ENCODE assay signal across 27 cellular contexts in the genomic region with DNA sequence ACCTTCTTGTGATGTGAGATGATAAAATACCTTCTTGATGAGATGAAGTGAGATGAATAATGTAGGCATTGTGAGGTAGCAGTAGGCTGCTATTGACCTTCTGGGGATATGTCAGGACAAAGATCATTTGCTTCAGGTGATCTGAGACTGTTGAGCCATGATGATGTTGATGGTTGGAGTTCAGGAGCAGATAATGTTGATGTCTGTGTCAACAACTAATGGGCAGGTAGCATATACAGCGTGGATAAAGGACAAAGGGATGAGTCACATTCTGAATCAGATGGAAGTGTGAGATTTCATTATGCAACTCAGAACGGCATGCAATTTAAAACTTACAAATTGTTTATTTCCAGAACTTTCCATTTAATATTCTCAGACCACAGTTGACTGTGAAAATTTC.
"Had no signal": no experiment of that assay in that cellular context is flagged by ENCODE, and none has a peak within 500 bp of the region (broad histone marks: within the 10 kb centered on the region; RNA-seq: fewer than 3 reads in every experiment).

No MANE protein-coding gene starts in this region.

- H3K36me3 ChIP-seq: lower lobe of right lung, right atrium auricular region, transverse colon had no signal

- H3K36me3 Mint-ChIP-seq: natural killer cell had no signal

- H3K27ac Mint-ChIP-seq: activated B cell treated with CpG ODN at 0.5 μM for 24 hours; activated CD8-positive, alpha-beta T cell treated with anti-CD3 and anti-CD28 coated beads for 36 hours; activated naive CD4-positive, alpha-beta T cell treated with anti-CD3 and anti-CD28 coated beads, Interleukin-2, amount 50 U/mL, for 24 hours; activated T-helper 2 cell treated with anti-CD3 and anti-CD28 coated beads, Interferon-gamma antibody, Interleukin-2, Interleukin-4, amounts not matched to agents 10 μg/mL and 5 μg/mL and 100 μg/mL, durations not matched to agents 14 hours and 24 hours and 36 hours; natural killer cell; neural progenitor cell had no signal

- H3K4me2 ChIP-seq: neural progenitor cell had no signal

- H3K4me3 ChIP-seq: body of pancreas, heart left ventricle, lower lobe of right lung, neural progenitor cell, right atrium auricular region, testis, transverse colon had no signal

- H3K27ac ChIP-seq: body of pancreas, heart left ventricle, lower lobe of right lung, neural progenitor cell, parathyroid adenoma, right atrium auricular region, testis, transverse colon had no signal

- H3K9me3 Mint-ChIP-seq: natural killer cell had no signal

- H3K27me3 ChIP-seq: body of pancreas, heart left ventricle, neural progenitor cell, right atrium auricular region, testis, transverse colon had no signal

- H3K4me1 ChIP-seq: body of pancreas, heart left ventricle, lower lobe of right lung, neural progenitor cell, parathyroid adenoma, right atrium auricular region, testis, transverse colon had no signal

- H3K4me1 Mint-ChIP-seq: activated B cell treated with CpG ODN at 0.5 μM for 24 hours, neural progenitor cell had no signal

- H2AFZ ChIP-seq: neural progenitor cell, parathyroid adenoma had no signal

- H3K4me3 Mint-ChIP-seq: activated B cell treated with CpG ODN at 0.5 μM for 24 hours; activated CD8-positive, alpha-beta T cell treated with anti-CD3 and anti-CD28 coated beads for 36 hours; activated naive CD4-positive, alpha-beta T cell treated with anti-CD3 and anti-CD28 coated beads, Interleukin-2, amount 50 U/mL, for 24 hours; immature natural killer cell; natural killer cell; neural progenitor cell had no signal

- ATAC-seq: activated CD8-positive, alpha-beta T cell treated with anti-CD3 and anti-CD28 coated beads for 36 hours; body of pancreas; heart left ventricle; left lobe of liver; lower lobe of right lung; natural killer cell had no signal

- H3K27me3 Mint-ChIP-seq: activated B cell treated with CpG ODN at 0.5 μM for 24 hours; activated CD8-positive, alpha-beta T cell treated with anti-CD3 and anti-CD28 coated beads for 36 hours; activated naive CD4-positive, alpha-beta T cell treated with anti-CD3 and anti-CD28 coated beads, Interleukin-2, amount 50 U/mL, for 24 hours had no signal

- H3K9ac ChIP-seq: neural progenitor cell, parathyroid adenoma had no signal

- DNase-seq: activated B cell treated with CpG ODN at 0.5 μM for 24 hours; activated CD4-positive, alpha-beta T cell treated with anti-CD3 and anti-CD28 coated beads, Interleukin-2, amount 50 U/mL, for 1 hour; activated CD8-positive, alpha-beta T cell treated with anti-CD3 and anti-CD28 coated beads for 36 hours; activated T-cell treated with anti-CD3 and anti-CD28 coated beads, Interleukin-2, amount 50 U/mL, for 48 hours; aorta; body of pancreas; erythroblast; foreskin fibroblast; heart left ventricle; hypothalamus; immature natural killer cell; kidney glomerular epithelial cell; lower lobe of right lung; mesendoderm; natural killer cell; occipital lobe; stimulated activated CD4-positive, alpha-beta T cell treated with anti-CD3 and anti-CD28 coated beads, Interleukin-2, amount 100 ng/mL, for 48 hours; stimulated activated naive CD4-positive, alpha-beta T cell treated with Interleukin-2 at 50 U/mL for 16 hours; T-helper 2 cell; testis; transverse colon had no signal

- H3K9me3 ChIP-seq: body of pancreas, heart left ventricle, lower lobe of right lung, right atrium auricular region, testis, transverse colon had no signal
